In genomic region chr9:98656536-98656935, GRCh38 we compare ENCODE assay signal across 16 cellular contexts. TPM values are rescaled to one million over a fixed set of nuclear protein-coding genes. Genes with fewer than 3 reads are reported as not detected.
A peak's percentile ranks its signal among the peaks of the same experiment; 100 is the strongest.
DNase-seq lines count a peak whose midpoint lies in the region; ATAC-seq and TF ChIP-seq lines count a peak whose summit lies in the region.
"Had no signal": no experiment of that assay in that cellular context is flagged by ENCODE, and none has a peak within 500 bp of the region (broad histone marks: within the 10 kb centered on the region; RNA-seq: fewer than 3 reads in every experiment).

No MANE protein-coding gene starts in this region.

- peak; percentile 17 for DNase-seq in NCI-H1694 treated with DMSO at 0.1 percent for 48 hours (lab: John Stamatoyannopoulos, UW)
- no peak for DNase-seq in NCI-H1694 (lab: John Stamatoyannopoulos, UW)
- DNase-seq in NCI-H446 treated with DMSO at 0.1 percent for 48 hours (lab: John Stamatoyannopoulos, UW), result peak; percentile 66
- DNase-seq in fibroblast of the aortic adventitia (ENCODE audit: low read depth), result peak; percentile 22
- no peak for DNase-seq in left ventricle myocardium superior
- DNase-seq in NCI-H774 (lab: John Stamatoyannopoulos, UW), result no peak
- DNase-seq: AML-193; Caco-2; CD8-positive, alpha-beta memory T cell; DND-41; GF-D8 had no signal

- intact Hi-C loops in left ventricle myocardium superior (cut with micrococcal nuclease), result no loop called here

- no peak overlapping the region for H3K4me3 ChIP-seq in fibroblast of the aortic adventitia (ENCODE audit: low read depth, low read length)
- H3K4me3 ChIP-seq: BLaER1 had no signal

- no peak for TF ChIP-seq CTCF in fibroblast of the aortic adventitia (IDR thresholded peaks at IDR 0.05; ENCODE audit: insufficient read depth, low read length)

- ATAC-seq in left ventricle myocardium superior (no peak), HG02840 (IDR thresholded peaks at IDR 0.05; ENCODE audit: low FRiP score, unreplicated experiment) (no peak)
- ATAC-seq: HCT116 had no signal

RNA-seq across cellular contexts. Expression of gene GABBR2, which starts 52.2 kb away (rescaled TPM):
- total RNA-seq in fibroblast of the aortic adventitia (ENCODE audit: low replicate concordance) (0.16 and 0.27 TPM in 2 replicates), left ventricle myocardium superior (0.62 TPM)
- total RNA-seq: A673; CD8-positive, alpha-beta memory T cell; HT-29 had no signal

Comparison
In these comparisons a context has a peak if more than half of its experiments do, and no peak if none do; other contexts are left out.
1. DNase-seq: peak in NCI-H1694 treated with DMSO at 0.1 percent for 48 hours (single experiment), NCI-H446 treated with DMSO at 0.1 percent for 48 hours (single experiment) and fibroblast of the aortic adventitia (single experiment); none in NCI-H1694 (single experiment), left ventricle myocardium superior (single experiment) and NCI-H774 (single experiment).